ENCODE assay signal across 2 cellular contexts in the genomic region with DNA sequence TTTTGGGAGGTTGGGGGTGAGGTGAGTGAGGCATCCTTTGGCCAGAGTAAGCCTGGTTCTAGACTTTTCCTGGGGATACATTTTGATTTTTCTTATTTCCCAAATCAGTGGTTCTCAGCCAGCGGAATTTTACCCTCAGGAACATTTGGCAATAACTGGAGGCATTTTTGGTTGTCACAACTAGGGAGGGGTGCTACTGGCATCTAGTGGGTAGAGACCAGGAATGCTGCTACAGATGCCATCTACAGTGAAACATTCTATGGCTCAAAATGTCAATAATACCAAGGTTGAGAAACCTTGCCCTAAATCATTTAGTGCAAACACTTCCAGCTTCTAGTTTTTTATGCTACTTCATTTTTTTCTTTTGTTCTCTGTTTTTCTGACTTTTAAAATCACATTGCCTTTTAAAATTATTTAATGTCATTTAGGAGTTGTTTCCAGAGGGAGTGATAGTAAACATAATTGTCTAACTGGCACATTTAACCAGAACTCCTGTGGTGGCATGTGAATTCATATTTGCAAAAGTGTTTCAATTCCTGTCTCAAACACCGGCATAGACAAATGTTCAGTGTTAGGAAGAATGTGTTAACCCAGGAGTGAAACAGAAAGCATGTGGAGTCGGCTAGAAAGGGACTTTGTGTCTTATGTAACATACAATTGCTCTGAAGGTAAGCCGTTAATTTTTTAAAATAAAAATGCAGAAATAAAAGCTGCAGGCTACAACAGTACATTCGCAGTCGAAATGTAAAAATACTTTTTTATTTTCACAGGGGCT.
TF ChIP-seq lines count a peak whose summit lies in the region.

No MANE protein-coding gene starts in this region.

TF ChIP-seq in GM23338, 12 proteins besides CTCF, POLR2A, EP300 and RAD21 (continued from another document and continues in another):
- TF ChIP-seq, protein P1, sequence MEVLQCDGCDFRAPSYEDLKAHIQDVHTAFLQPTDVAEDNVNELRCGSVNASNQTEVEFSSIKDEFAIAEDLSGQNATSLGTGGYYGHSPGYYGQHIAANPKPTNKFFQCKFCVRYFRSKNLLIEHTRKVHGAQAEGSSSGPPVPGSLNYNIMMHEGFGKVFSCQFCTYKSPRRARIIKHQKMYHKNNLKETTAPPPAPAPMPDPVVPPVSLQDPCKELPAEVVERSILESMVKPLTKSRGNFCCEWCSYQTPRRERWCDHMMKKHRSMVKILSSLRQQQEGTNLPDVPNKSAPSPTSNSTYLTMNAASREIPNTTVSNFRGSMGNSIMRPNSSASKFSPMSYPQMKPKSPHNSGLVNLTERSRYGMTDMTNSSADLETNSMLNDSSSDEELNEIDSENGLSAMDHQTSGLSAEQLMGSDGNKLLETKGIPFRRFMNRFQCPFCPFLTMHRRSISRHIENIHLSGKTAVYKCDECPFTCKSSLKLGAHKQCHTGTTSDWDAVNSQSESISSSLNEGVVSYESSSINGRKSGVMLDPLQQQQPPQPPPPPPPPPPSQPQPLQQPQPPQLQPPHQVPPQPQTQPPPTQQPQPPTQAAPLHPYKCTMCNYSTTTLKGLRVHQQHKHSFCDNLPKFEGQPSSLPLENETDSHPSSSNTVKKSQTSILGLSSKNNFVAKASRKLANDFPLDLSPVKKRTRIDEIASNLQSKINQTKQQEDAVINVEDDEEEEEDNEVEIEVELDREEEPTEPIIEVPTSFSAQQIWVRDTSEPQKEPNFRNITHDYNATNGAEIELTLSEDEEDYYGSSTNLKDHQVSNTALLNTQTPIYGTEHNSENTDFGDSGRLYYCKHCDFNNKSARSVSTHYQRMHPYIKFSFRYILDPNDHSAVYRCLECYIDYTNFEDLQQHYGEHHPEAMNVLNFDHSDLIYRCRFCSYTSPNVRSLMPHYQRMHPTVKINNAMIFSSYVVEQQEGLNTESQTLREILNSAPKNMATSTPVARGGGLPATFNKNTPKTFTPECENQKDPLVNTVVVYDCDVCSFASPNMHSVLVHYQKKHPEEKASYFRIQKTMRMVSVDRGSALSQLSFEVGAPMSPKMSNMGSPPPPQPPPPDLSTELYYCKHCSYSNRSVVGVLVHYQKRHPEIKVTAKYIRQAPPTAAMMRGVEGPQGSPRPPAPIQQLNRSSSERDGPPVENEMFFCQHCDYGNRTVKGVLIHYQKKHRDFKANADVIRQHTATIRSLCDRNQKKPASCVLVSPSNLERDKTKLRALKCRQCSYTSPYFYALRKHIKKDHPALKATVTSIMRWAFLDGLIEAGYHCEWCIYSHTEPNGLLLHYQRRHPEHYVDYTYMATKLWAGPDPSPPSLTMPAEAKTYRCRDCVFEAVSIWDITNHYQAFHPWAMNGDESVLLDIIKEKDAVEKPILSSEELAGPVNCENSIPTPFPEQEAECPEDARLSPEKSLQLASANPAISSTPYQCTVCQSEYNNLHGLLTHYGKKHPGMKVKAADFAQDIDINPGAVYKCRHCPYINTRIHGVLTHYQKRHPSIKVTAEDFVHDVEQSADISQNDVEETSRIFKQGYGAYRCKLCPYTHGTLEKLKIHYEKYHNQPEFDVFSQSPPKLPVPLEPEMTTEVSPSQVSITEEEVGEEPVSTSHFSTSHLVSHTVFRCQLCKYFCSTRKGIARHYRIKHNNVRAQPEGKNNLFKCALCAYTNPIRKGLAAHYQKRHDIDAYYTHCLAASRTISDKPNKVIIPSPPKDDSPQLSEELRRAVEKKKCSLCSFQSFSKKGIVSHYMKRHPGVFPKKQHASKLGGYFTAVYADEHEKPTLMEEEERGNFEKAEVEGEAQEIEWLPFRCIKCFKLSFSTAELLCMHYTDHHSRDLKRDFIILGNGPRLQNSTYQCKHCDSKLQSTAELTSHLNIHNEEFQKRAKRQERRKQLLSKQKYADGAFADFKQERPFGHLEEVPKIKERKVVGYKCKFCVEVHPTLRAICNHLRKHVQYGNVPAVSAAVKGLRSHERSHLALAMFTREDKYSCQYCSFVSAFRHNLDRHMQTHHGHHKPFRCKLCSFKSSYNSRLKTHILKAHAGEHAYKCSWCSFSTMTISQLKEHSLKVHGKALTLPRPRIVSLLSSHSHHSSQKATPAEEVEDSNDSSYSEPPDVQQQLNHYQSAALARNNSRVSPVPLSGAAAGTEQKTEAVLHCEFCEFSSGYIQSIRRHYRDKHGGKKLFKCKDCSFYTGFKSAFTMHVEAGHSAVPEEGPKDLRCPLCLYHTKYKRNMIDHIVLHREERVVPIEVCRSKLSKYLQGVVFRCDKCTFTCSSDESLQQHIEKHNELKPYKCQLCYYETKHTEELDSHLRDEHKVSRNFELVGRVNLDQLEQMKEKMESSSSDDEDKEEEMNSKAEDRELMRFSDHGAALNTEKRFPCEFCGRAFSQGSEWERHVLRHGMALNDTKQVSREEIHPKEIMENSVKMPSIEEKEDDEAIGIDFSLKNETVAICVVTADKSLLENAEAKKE (CRISPR knock-in tag; IDR thresholded peaks at IDR 0.05) = no peak
- TF ChIP-seq, protein P2, sequence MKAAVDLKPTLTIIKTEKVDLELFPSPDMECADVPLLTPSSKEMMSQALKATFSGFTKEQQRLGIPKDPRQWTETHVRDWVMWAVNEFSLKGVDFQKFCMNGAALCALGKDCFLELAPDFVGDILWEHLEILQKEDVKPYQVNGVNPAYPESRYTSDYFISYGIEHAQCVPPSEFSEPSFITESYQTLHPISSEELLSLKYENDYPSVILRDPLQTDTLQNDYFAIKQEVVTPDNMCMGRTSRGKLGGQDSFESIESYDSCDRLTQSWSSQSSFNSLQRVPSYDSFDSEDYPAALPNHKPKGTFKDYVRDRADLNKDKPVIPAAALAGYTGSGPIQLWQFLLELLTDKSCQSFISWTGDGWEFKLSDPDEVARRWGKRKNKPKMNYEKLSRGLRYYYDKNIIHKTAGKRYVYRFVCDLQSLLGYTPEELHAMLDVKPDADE (IDR thresholded peaks at IDR 0.05) = no peak
- TF ChIP-seq POLR2AphosphoS5 (IDR thresholded peaks at IDR 0.05; ENCODE audit: low read depth) (no peak), ZNF114 (CRISPR knock-in tag; IDR thresholded peaks at IDR 0.05) (no peak), CREB1 (CRISPR knock-in tag; IDR thresholded peaks at IDR 0.05; ENCODE audit: low read depth) (no peak), ZNF331 (CRISPR knock-in tag; IDR thresholded peaks at IDR 0.05; ENCODE audit: low read depth) (no peak), JUNB (IDR thresholded peaks at IDR 0.05; ENCODE audit: unreplicated experiment) (no peak)
- TF ChIP-seq, protein P3, sequence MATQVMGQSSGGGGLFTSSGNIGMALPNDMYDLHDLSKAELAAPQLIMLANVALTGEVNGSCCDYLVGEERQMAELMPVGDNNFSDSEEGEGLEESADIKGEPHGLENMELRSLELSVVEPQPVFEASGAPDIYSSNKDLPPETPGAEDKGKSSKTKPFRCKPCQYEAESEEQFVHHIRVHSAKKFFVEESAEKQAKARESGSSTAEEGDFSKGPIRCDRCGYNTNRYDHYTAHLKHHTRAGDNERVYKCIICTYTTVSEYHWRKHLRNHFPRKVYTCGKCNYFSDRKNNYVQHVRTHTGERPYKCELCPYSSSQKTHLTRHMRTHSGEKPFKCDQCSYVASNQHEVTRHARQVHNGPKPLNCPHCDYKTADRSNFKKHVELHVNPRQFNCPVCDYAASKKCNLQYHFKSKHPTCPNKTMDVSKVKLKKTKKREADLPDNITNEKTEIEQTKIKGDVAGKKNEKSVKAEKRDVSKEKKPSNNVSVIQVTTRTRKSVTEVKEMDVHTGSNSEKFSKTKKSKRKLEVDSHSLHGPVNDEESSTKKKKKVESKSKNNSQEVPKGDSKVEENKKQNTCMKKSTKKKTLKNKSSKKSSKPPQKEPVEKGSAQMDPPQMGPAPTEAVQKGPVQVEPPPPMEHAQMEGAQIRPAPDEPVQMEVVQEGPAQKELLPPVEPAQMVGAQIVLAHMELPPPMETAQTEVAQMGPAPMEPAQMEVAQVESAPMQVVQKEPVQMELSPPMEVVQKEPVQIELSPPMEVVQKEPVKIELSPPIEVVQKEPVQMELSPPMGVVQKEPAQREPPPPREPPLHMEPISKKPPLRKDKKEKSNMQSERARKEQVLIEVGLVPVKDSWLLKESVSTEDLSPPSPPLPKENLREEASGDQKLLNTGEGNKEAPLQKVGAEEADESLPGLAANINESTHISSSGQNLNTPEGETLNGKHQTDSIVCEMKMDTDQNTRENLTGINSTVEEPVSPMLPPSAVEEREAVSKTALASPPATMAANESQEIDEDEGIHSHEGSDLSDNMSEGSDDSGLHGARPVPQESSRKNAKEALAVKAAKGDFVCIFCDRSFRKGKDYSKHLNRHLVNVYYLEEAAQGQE (IDR thresholded peaks at IDR 0.05; ENCODE audit: unreplicated experiment) = no peak

TF ChIP-seq in liver, 16 proteins besides CTCF, POLR2A, EP300 and RAD21 (continued from another document):
- TF ChIP-seq, protein P4, sequence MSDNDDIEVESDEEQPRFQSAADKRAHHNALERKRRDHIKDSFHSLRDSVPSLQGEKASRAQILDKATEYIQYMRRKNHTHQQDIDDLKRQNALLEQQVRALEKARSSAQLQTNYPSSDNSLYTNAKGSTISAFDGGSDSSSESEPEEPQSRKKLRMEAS (IDR thresholded peaks at IDR 0.05) = peak; percentile 17
- peak; percentile 44 for TF ChIP-seq SP1 (IDR thresholded peaks at IDR 0.05)
- TF ChIP-seq, protein P5, sequence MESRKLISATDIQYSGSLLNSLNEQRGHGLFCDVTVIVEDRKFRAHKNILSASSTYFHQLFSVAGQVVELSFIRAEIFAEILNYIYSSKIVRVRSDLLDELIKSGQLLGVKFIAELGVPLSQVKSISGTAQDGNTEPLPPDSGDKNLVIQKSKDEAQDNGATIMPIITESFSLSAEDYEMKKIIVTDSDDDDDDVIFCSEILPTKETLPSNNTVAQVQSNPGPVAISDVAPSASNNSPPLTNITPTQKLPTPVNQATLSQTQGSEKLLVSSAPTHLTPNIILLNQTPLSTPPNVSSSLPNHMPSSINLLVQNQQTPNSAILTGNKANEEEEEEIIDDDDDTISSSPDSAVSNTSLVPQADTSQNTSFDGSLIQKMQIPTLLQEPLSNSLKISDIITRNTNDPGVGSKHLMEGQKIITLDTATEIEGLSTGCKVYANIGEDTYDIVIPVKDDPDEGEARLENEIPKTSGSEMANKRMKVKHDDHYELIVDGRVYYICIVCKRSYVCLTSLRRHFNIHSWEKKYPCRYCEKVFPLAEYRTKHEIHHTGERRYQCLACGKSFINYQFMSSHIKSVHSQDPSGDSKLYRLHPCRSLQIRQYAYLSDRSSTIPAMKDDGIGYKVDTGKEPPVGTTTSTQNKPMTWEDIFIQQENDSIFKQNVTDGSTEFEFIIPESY (IDR thresholded peaks at IDR 0.05) = no peak
- TF ChIP-seq NR2F2 (IDR thresholded peaks at IDR 0.05) = no peak
- TF ChIP-seq, protein P6, sequence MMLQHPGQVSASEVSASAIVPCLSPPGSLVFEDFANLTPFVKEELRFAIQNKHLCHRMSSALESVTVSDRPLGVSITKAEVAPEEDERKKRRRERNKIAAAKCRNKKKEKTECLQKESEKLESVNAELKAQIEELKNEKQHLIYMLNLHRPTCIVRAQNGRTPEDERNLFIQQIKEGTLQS (IDR thresholded peaks at IDR 0.05) = no peak
- TF ChIP-seq GABPA (IDR thresholded peaks at IDR 0.05 in 1 of 2, conservative IDR thresholded peaks at IDR 0.05 in 1 of 2) = no peak
- TF ChIP-seq EGR1 (IDR thresholded peaks at IDR 0.05; ENCODE audit: low read depth in 2 of 2) = no peak
- TF ChIP-seq TAF1 (conservative IDR thresholded peaks at IDR 0.05) = no peak
- TF ChIP-seq FOXA1 (IDR thresholded peaks at IDR 0.05) = no peak
